In the genomic region with DNA sequence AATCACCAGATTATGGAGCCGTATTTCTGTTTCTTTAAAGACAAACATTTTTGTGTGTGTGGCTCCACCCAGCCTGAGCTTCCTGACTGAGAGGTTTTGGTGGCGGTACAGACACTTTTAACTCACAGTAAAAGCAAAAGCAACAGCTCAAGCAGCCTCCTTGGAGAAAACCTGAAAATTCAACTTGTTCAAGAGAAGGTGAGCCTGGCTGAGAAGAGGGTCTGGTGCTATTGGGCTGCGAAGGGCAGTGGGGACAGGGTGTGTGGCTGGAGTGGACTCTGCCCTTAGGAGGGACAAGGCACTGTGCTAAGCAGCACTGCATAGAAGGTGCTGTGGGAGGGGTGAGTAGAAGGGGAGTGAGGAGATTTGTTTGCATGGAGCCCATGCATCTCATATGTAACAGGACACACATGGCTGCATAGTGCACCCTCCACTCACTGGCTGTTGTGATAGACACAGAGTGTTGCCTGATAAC, we compare ENCODE assay signal across 8 cellular contexts. TPM values are rescaled to one million over a fixed set of nuclear protein-coding genes. Genes with fewer than 3 reads are reported as not detected.
DNase-seq lines count a peak whose midpoint lies in the region; ATAC-seq lines count a peak whose summit lies in the region.

A gene (plus strand): TSS at position 125 of the 475 bp plus-strand sequence. CDS start 5,103 bp downstream, outside the sequence.

- peak within 1 kb of the TSS; percentile 94 to 99 (median 98) for H3K27ac Mint-ChIP-seq in immature natural killer cell

- peaks cover 0 to 3% (median 0%) of the 10 kb centered on the region in 3 donors for H3K27me3 Mint-ChIP-seq in immature natural killer cell (ENCODE audit: low read depth in 3 of 3)

- H3K4me3 Mint-ChIP-seq in immature natural killer cell, result peak within 1 kb of the TSS; percentile 99 to 100 (median 100)

- peaks cover 51 to 61% of the 10 kb centered on the region in 2 donors for H3K4me1 Mint-ChIP-seq in immature natural killer cell

- peaks cover 40 to 49% (median 42%) of the 10 kb centered on the region in 3 donors for H3K36me3 Mint-ChIP-seq in immature natural killer cell

- ATAC-seq in HG02885 (IDR thresholded peaks at IDR 0.05; ENCODE audit: poor library complexity, unreplicated experiment), result peak; percentile 78

- peak within 1 kb of the TSS; percentile 82; the same call in 1 of the 2 replicates for H3K4me3 ChIP-seq in GM08714 (ENCODE audit: low read length)

- DNase-seq in activated CD8-positive, alpha-beta memory T cell treated with anti-CD3 and anti-CD28 coated beads, Interleukin-2, amount 50 U/mL, for 48 hours, result peak; percentile 71
- DNase-seq in immature natural killer cell (peak; percentile 62 to 76 (median 71)), HuH-7.5 (ENCODE audit: low spot score) (no peak), NCI-H524 (lab: John Stamatoyannopoulos, UW) (no peak), NCI-H82 treated with DMSO at 0.1 percent for 48 hours (lab: John Stamatoyannopoulos, UW; ENCODE audit: unreplicated experiment) (no peak)
- DNase-seq in stimulated activated naive CD4-positive, alpha-beta T cell (lab: John Stamatoyannopoulos, UW), result peak; percentile 46 to 86 (median 64)

- peaks cover 3 to 18% (median 14%) of the 10 kb centered on the region in 6 donors for H3K9me3 Mint-ChIP-seq in immature natural killer cell

RNA-seq across cellular contexts. Expression of the gene that starts here (rescaled TPM):
- polyA plus RNA-seq in immature natural killer cell, result 100 to 1,000 TPM; 285 to 709 (median 555) TPM

Comparison
In these comparisons a context has a peak if more than half of its experiments do, and no peak if none do; other contexts are left out.
1. DNase-seq: peak in activated CD8-positive, alpha-beta memory T cell treated with anti-CD3 and anti-CD28 coated beads, Interleukin-2, amount 50 U/mL, for 48 hours (single experiment), immature natural killer cell (3 of 3) and stimulated activated naive CD4-positive, alpha-beta T cell (6 of 6); none in HuH-7.5 (single experiment), NCI-H524 (0 of 2) and NCI-H82 treated with DMSO at 0.1 percent for 48 hours (single experiment).